9 cellular contexts compared by ENCODE assay signal in genomic region chr19:51783373-51783772, GRCh38. TPM values are rescaled to one million over a fixed set of nuclear protein-coding genes. Genes with fewer than 3 reads are reported as not detected.
DNase-seq lines count a peak whose midpoint lies in the region; ATAC-seq and TF ChIP-seq lines count a peak whose summit lies in the region.
"Had no signal": no experiment of that assay in that cellular context is flagged by ENCODE, and none has a peak within 500 bp of the region (broad histone marks: within the 10 kb centered on the region; RNA-seq: fewer than 3 reads in every experiment).

No MANE protein-coding gene starts in this region.

- WGBS in liver: 43% methylated on average over 3 of the region's 3 CpGs
- 35 to 41% methylated on average over 3 of the region's 3 CpGs for WGBS in tibial nerve, 2 donors

- H3K9me3 ChIP-seq in liver (ENCODE audit: control insufficient read depth in 4 of 4, low read length in 3 of 4): peaks cover 0 to 3% (median under 1%) of the 10 kb centered on the region in 4 donors
- no peaks in the 10 kb centered on the region for H3K9me3 ChIP-seq in tibial nerve

- no peak overlapping the region for H3K27ac ChIP-seq in VCaP
- no peak overlapping the region for H3K27ac ChIP-seq in liver (ENCODE audit: low read depth in 1 of 2, low read length in 2 of 2)
- H3K27ac ChIP-seq in tibial nerve: peak overlapping the region in 1 of 4 donors; percentile 11
- H3K27ac ChIP-seq: parathyroid adenoma had no signal

- no peak for ATAC-seq in HG02840 (IDR thresholded peaks at IDR 0.05; ENCODE audit: low FRiP score, unreplicated experiment)
- ATAC-seq in HG03354 (IDR thresholded peaks at IDR 0.05; ENCODE audit: poor library complexity, severe bottlenecking, unreplicated experiment): no peak

- H3K36me3 ChIP-seq in liver (ENCODE audit: control insufficient read depth in 4 of 4, insufficient read depth in 3 of 4, low read depth in 1 of 4, low read length in 3 of 4) (no peaks in the 10 kb centered on the region), tibial nerve (no peaks in the 10 kb centered on the region)

- H3K4me3 ChIP-seq in liver (ENCODE audit: low read depth in 1 of 3, low read length in 3 of 3) (no peak overlapping the region), tibial nerve (no peak overlapping the region)

- TF ChIP-seq RAD21 in liver (IDR thresholded peaks at IDR 0.05): peak; percentile 16 to 24

- no peak for TF ChIP-seq POLR2A in tibial nerve (IDR thresholded peaks at IDR 0.05)

- no peak overlapping the region for H3K9ac ChIP-seq in liver (ENCODE audit: low read depth in 1 of 2, low read length in 2 of 2)
- H3K9ac ChIP-seq: parathyroid adenoma had no signal

- TF ChIP-seq EP300 in tibial nerve (IDR thresholded peaks at IDR 0.05): peak in 1 of 2 donors; percentile 17

- DNase-seq in DMS153 (lab: John Stamatoyannopoulos, UW) (peak; percentile 9), DMS153 treated with DMSO at 0.1 percent for 48 hours (lab: John Stamatoyannopoulos, UW; ENCODE audit: unreplicated experiment) (no peak), HuH-7 (ENCODE audit: low spot score) (peak; percentile 6), tibial nerve (ENCODE audit: low spot score in 2 of 2) (no peak)

- peak; percentile 74 for TF ChIP-seq CTCF in VCaP (conservative IDR thresholded peaks at IDR 0.05)
- TF ChIP-seq CTCF in liver (IDR thresholded peaks at IDR 0.05; ENCODE audit: low read depth, low read length, missing input control): no peak
- TF ChIP-seq CTCF in tibial nerve (IDR thresholded peaks at IDR 0.05): no peak

- H3K27me3 ChIP-seq in liver (ENCODE audit: control insufficient read depth in 4 of 4, insufficient read depth in 4 of 4, low read length in 3 of 4): no peaks in the 10 kb centered on the region
- H3K27me3 ChIP-seq in tibial nerve: peaks cover 0 to 7% of the 10 kb centered on the region in 2 donors

- H3K4me1 ChIP-seq in liver (ENCODE audit: control insufficient read depth in 4 of 4, insufficient read depth in 4 of 4, low read length in 3 of 4): no peaks in the 10 kb centered on the region
- H3K4me1 ChIP-seq in tibial nerve: no peaks in the 10 kb centered on the region

TF ChIP-seq in liver, 16 proteins besides CTCF, POLR2A, EP300 and RAD21:
- TF ChIP-seq EGR1 (IDR thresholded peaks at IDR 0.05; ENCODE audit: low read depth in 2 of 2) (no peak), FOXA1 (IDR thresholded peaks at IDR 0.05) (no peak), TAF1 (conservative IDR thresholded peaks at IDR 0.05) (no peak), HNF4G (IDR thresholded peaks at IDR 0.05) (no peak), JUND (IDR thresholded peaks at IDR 0.05) (no peak), MAX (IDR thresholded peaks at IDR 0.05) (no peak), RXRA (IDR thresholded peaks at IDR 0.05) (no peak), SP1 (IDR thresholded peaks at IDR 0.05) (no peak), FOXA2 (IDR thresholded peaks at IDR 0.05) (no peak), ZBTB33 (IDR thresholded peaks at IDR 0.05) (no peak), NR2F2 (IDR thresholded peaks at IDR 0.05) (no peak), GABPA (IDR thresholded peaks at IDR 0.05 in 1 of 2, conservative IDR thresholded peaks at IDR 0.05 in 1 of 2) (no peak), YY1 (IDR thresholded peaks at IDR 0.05) (no peak), HNF4A (conservative IDR thresholded peaks at IDR 0.05) (no peak)
- TF ChIP-seq, protein P1, sequence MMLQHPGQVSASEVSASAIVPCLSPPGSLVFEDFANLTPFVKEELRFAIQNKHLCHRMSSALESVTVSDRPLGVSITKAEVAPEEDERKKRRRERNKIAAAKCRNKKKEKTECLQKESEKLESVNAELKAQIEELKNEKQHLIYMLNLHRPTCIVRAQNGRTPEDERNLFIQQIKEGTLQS (IDR thresholded peaks at IDR 0.05): no peak
- TF ChIP-seq, protein P2, sequence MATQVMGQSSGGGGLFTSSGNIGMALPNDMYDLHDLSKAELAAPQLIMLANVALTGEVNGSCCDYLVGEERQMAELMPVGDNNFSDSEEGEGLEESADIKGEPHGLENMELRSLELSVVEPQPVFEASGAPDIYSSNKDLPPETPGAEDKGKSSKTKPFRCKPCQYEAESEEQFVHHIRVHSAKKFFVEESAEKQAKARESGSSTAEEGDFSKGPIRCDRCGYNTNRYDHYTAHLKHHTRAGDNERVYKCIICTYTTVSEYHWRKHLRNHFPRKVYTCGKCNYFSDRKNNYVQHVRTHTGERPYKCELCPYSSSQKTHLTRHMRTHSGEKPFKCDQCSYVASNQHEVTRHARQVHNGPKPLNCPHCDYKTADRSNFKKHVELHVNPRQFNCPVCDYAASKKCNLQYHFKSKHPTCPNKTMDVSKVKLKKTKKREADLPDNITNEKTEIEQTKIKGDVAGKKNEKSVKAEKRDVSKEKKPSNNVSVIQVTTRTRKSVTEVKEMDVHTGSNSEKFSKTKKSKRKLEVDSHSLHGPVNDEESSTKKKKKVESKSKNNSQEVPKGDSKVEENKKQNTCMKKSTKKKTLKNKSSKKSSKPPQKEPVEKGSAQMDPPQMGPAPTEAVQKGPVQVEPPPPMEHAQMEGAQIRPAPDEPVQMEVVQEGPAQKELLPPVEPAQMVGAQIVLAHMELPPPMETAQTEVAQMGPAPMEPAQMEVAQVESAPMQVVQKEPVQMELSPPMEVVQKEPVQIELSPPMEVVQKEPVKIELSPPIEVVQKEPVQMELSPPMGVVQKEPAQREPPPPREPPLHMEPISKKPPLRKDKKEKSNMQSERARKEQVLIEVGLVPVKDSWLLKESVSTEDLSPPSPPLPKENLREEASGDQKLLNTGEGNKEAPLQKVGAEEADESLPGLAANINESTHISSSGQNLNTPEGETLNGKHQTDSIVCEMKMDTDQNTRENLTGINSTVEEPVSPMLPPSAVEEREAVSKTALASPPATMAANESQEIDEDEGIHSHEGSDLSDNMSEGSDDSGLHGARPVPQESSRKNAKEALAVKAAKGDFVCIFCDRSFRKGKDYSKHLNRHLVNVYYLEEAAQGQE (IDR thresholded peaks at IDR 0.05): no peak

RNA-seq across cellular contexts. Expression of gene FPR3, which starts 11.6 kb away (rescaled TPM):
- 1 to 10 TPM; 3.6 to 7.8 TPM for total RNA-seq in liver
- polyA plus RNA-seq in liver: 1 to 10 TPM; 1.0 to 4.5 TPM
- 10 to 100 TPM in 1 of 4 donors, 1 to 10 TPM in 3; 2.3 to 11.7 (median 5.1) TPM for total RNA-seq in tibial nerve

RNA-seq across cellular contexts. Expression of gene FPR2, which starts 22.4 kb away (rescaled TPM):
- total RNA-seq in liver: 1 to 10 TPM; 3.8 to 4.1 TPM
- under 1 TPM; 0.15 to 0.89 TPM for polyA plus RNA-seq in liver
- 1 to 10 TPM in 2 of 4 donors, under 1 TPM in 2; 0.66 to 4.5 (median 1.0) TPM for total RNA-seq in tibial nerve

RNA-seq across cellular contexts. Expression of gene FPR1, which starts 31.7 kb away (rescaled TPM):
- total RNA-seq in liver (10 to 100 TPM in 1 of 2 donors, 1 to 10 TPM in 1; 9.9 to 17.0 TPM), tibial nerve (10 to 100 TPM in 1 of 4 donors, 1 to 10 TPM in 3; 1.7 to 36.9 (median 6.4) TPM)
- 1 to 10 TPM; 2.7 to 6.3 TPM for polyA plus RNA-seq in liver

RNA-seq across cellular contexts. Expression of gene HAS1, which starts 59.6 kb away (rescaled TPM):
- under 1 TPM in 1 of 2 donors, not detected in 1; 0.05 TPM for total RNA-seq in liver
- under 1 TPM in 1 of 2 donors, not detected in 1; 0.07 TPM for polyA plus RNA-seq in liver
- total RNA-seq in tibial nerve: 1 to 10 TPM in 1 of 4 donors, under 1 TPM in 1, not detected in 2; 0.44 to 3.3 TPM

Comparison
In these comparisons a context has a peak if more than half of its experiments do, and no peak if none do; other contexts are left out.
1. DNase-seq: peak in DMS153 (single experiment) and HuH-7 (single experiment); none in DMS153 treated with DMSO at 0.1 percent for 48 hours (single experiment) and tibial nerve (0 of 2).